In the genomic region with DNA sequence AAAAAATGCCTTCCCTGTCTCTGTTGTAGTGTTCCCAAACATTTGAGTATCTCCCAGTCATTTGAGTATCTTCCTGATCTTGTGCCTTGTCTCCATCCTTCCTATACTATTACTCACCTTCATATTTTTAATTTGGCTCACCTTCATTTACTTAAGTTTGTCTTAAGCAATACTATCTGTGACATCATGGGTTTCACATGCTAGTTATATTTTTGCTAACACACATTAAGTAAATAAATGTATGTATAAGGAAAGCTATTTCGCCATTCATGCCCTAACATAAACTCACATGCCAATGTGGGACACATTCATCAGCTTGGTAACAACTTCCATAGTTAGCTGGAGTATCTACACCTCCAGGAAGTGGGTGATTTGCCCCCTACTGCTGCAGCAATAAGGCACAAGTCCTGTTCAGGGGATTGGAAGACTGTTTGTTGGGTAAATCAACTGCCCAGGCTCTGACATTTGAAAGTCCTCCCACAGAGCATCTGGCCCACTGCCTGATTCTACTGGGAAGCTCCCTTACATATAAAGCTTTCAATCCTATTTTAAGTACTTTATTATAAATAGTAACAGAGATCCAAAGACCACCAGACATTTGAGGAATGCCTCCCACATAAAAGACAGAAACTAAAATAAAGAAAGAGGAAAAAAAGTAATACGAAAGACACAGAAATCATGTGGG, we compare ENCODE assay signal across 25 cellular contexts.
"Had no signal": no experiment of that assay in that cellular context is flagged by ENCODE, and none has a peak within 500 bp of the region (broad histone marks: within the 10 kb centered on the region; RNA-seq: fewer than 3 reads in every experiment).

No MANE protein-coding gene starts in this region.

- ATAC-seq: activated CD8-positive, alpha-beta T cell treated with anti-CD3 and anti-CD28 coated beads, Interleukin-2, amount 10 ng/mL, durations not matched to agents 7 days and 5 days; activated T-helper 17 cell treated with anti-CD3 and anti-CD28 coated beads, Interleukin-2, amount 50 U/mL, for 72 hours; left lung; natural killer cell treated with Interleukin-12 subunit alpha and Interleukin-12 subunit beta and Interleukin-15 and Interleukin-18, amount 100 ng/mL, for 72 hours; pancreas; psoas muscle; right cardiac atrium; SK-N-SH treated with all-trans-retinoic acid at 6 μM for 48 hours; T-cell had no signal

- H2AFZ ChIP-seq: hepatocyte had no signal

- H3K27me3 ChIP-seq: adrenal gland, ascending aorta, hepatocyte, left lung, pancreas had no signal

- H3K4me3 ChIP-seq: adrenal gland, ascending aorta, hepatocyte, left lung, pancreas, psoas muscle, thoracic aorta had no signal

- H3K4me2 ChIP-seq: hepatocyte had no signal

- H3K27ac ChIP-seq: adrenal gland, ascending aorta, hepatocyte, left lung, pancreas, psoas muscle, thoracic aorta, WERI-Rb-1 had no signal

- H3K36me3 ChIP-seq: adrenal gland, ascending aorta, left lung, pancreas, thoracic aorta, WERI-Rb-1 had no signal

- H3K9me3 ChIP-seq: adrenal gland, ascending aorta, left lung, pancreas, psoas muscle, thoracic aorta had no signal

- H3K79me2 ChIP-seq: hepatocyte had no signal

- DNase-seq: activated CD4-positive, alpha-beta T cell treated with anti-CD3 and anti-CD28 coated beads for 1 hour; activated CD4-positive, alpha-beta T cell treated with anti-CD3 and anti-CD28 coated beads, Interleukin-2, amount 50 U/mL, for 1 hour; activated CD8-positive, alpha-beta T cell treated with anti-CD3 and anti-CD28 coated beads, Interleukin-2, amount 10 ng/mL, durations not matched to agents 7 days and 5 days; activated naive CD4-positive, alpha-beta T cell; adrenal gland; effector CD4-positive, alpha-beta T cell; glutamatergic neuron; kidney glomerular epithelial cell; left lung; midbrain; pancreas; psoas muscle; right cardiac atrium; small intestine; stimulated activated CD4-positive, alpha-beta T cell treated with anti-CD3 and anti-CD28 coated beads, Interleukin-2, amount 100 ng/mL, for 48 hours; stimulated activated CD8-positive, alpha-beta memory T cell treated with anti-CD3 and anti-CD28 coated beads, Interleukin-4, amount 100 ng/mL, for 48 hours; stimulated activated naive CD4-positive, alpha-beta T cell; T-cell; WERI-Rb-1 had no signal

- H3K4me1 ChIP-seq: adrenal gland, ascending aorta, left lung, pancreas, psoas muscle had no signal
